ENCODE assay signal across 24 cellular contexts in genomic region chr10:12873172-12873571, GRCh38.
"Had no signal": no experiment of that assay in that cellular context is flagged by ENCODE, and none has a peak within 500 bp of the region (broad histone marks: within the 10 kb centered on the region; RNA-seq: fewer than 3 reads in every experiment).

No MANE protein-coding gene starts in this region.

- H3K4me1 ChIP-seq: gastrocnemius medialis had no signal

- H3K4me1 Mint-ChIP-seq: mesothelial cell of epicardium had no signal

- H3K36me3 ChIP-seq: gastrocnemius medialis, ovary, stomach, thyroid gland had no signal

- H3K27ac Mint-ChIP-seq: endodermal cell; mesothelial cell of epicardium; naive B cell; natural killer cell treated with Interleukin-12 subunit alpha and Interleukin-12 subunit beta and Interleukin-15 and Interleukin-18, amount 100 ng/mL, for 72 hours; type B pancreatic cell had no signal

- H3K4me3 Mint-ChIP-seq: endodermal cell; mesothelial cell of epicardium; naive B cell; natural killer cell treated with Interleukin-12 subunit alpha and Interleukin-12 subunit beta and Interleukin-15 and Interleukin-18, amount 100 ng/mL, for 72 hours; type B pancreatic cell had no signal

- H3K27me3 ChIP-seq: gastrocnemius medialis, ovary, thyroid gland had no signal

- H3K27ac ChIP-seq: epithelial cell of prostate, gastrocnemius medialis, stomach, thyroid gland had no signal

- H3K9me3 Mint-ChIP-seq: endodermal cell; naive B cell; natural killer cell treated with Interleukin-12 subunit alpha and Interleukin-12 subunit beta and Interleukin-15 and Interleukin-18, amount 100 ng/mL, for 72 hours; type B pancreatic cell had no signal

- H3K4me3 ChIP-seq: gastrocnemius medialis, mucosa of descending colon, ovary, stomach, thyroid gland had no signal

- H3K36me3 Mint-ChIP-seq: mesothelial cell of epicardium; naive B cell; natural killer cell treated with Interleukin-12 subunit alpha and Interleukin-12 subunit beta and Interleukin-15 and Interleukin-18, amount 100 ng/mL, for 72 hours; type B pancreatic cell had no signal

- DNase-seq: cerebellar nuclear complex; cortex of kidney; endodermal cell; foreskin fibroblast; gastrocnemius medialis; head of caudate nucleus; mesenchymal stem cell; mucosa of descending colon; naive B cell; nucleus accumbens; ovary; posterior cingulate gyrus; retina; small intestine; stimulated activated CD4-positive, alpha-beta T cell treated with anti-CD3 and anti-CD28 coated beads, Interleukin-15, amount 100 ng/mL, for 24 hours; stimulated activated CD4-positive, alpha-beta T cell treated with anti-CD3 and anti-CD28 coated beads, Interleukin-2, amount 100 ng/mL, for 48 hours; stimulated activated naive CD4-positive, alpha-beta T cell; stomach; thyroid gland had no signal

- ATAC-seq: esophagus mucosa; gastrocnemius medialis; mucosa of descending colon; natural killer cell treated with Interleukin-12 subunit alpha and Interleukin-12 subunit beta and Interleukin-15 and Interleukin-18, amount 100 ng/mL, for 72 hours had no signal

- H3K9me3 ChIP-seq: gastrocnemius medialis, mucosa of descending colon, ovary, stomach, thyroid gland had no signal
